In the genomic region with DNA sequence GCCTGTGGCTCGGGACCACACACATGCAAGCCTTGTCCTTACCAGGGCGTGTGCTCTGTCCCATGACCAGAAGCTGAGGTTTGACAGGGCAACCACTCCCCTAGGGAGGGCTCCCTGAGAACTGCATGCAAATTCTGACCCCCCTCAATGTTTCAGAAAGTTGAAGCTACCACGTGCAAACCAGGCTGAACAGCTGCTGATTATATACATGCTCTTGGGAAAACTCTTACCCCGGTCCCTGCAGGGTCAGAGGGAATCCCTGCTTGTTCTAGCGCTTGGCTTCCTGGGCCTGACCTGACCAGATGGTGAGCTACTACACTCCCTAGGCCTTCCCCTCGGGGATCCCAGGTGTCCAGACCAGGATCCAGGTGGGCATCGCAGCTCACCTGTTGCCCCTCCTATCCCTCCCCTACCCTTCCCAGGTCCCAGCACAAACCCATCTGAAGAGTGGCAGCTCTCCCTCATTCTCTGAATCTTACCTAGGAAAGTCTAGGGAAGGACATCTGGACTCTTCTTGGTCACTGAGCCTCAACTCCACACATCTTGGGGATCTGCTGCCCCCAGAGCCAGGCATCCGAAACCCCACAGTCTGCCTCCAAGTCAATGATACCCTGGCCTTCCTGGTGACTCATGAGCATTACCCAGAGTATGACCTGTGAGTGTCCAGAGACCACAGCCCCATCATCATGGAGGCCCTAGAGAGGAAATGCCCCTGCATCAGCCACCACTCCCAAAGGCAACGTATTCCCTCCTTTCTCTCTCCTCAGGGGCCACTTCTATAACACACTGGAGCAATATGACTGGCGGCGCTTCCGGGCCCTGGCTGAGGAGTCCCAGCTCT, we compare ENCODE assay signal across 9 cellular contexts.
A peak's percentile ranks its signal among the peaks of the same experiment; 100 is the strongest.
DNase-seq lines count a peak whose midpoint lies in the region; ATAC-seq and TF ChIP-seq lines count a peak whose summit lies in the region.
"Had no signal": no experiment of that assay in that cellular context is flagged by ENCODE, and none has a peak within 500 bp of the region (broad histone marks: within the 10 kb centered on the region; RNA-seq: fewer than 3 reads in every experiment).

No MANE protein-coding gene starts in this region.

- H3K4me3 Mint-ChIP-seq in stimulated activated memory B cell treated with anti-CD40 and anti-IgM and Interleukin-4, amounts not matched to agents 10 μg/mL and 1 μg/mL and 100 μg/mL, for 72 hours = no peak overlapping the region
- H3K4me3 Mint-ChIP-seq: natural killer cell treated with Interleukin-12 subunit alpha and Interleukin-12 subunit beta and Interleukin-15 and Interleukin-18, amount 100 ng/mL, for 72 hours had no signal

- no peak overlapping the region for H3K27ac ChIP-seq in heart right ventricle
- H3K27ac ChIP-seq: cardiac muscle cell had no signal

- peaks cover 35% of the 10 kb centered on the region for H3K27me3 Mint-ChIP-seq in stimulated activated memory B cell treated with anti-CD40 and anti-IgM and Interleukin-4, amounts not matched to agents 10 μg/mL and 1 μg/mL and 100 μg/mL, for 72 hours

- no peak for TF ChIP-seq CTCF in heart right ventricle (IDR thresholded peaks at IDR 0.05)

- no peaks in the 10 kb centered on the region for H3K36me3 ChIP-seq in heart right ventricle
- H3K36me3 ChIP-seq: cardiac muscle cell had no signal

- peak; percentile 75 for ATAC-seq in GM19035 (IDR thresholded peaks at IDR 0.05; ENCODE audit: unreplicated experiment)
- peak; percentile 81 for ATAC-seq in HG02623 (IDR thresholded peaks at IDR 0.05; ENCODE audit: unreplicated experiment)
- peak; percentile 61 for ATAC-seq in HG03558 (IDR thresholded peaks at IDR 0.05; ENCODE audit: extremely low read depth, unreplicated experiment)
- peak; percentile 82 for ATAC-seq in stimulated activated memory B cell treated with anti-CD40 and anti-IgM and Interleukin-4, amounts not matched to agents 10 μg/mL and 1 μg/mL and 100 μg/mL, for 72 hours
- no peak for ATAC-seq in heart right ventricle
- ATAC-seq: natural killer cell treated with Interleukin-12 subunit alpha and Interleukin-12 subunit beta and Interleukin-15 and Interleukin-18, amount 100 ng/mL, for 72 hours had no signal

- H3K4me1 ChIP-seq in heart right ventricle = peaks cover 0 to 11% (median 6%) of the 10 kb centered on the region in 9 donors

- intact Hi-C loops in heart right ventricle (cut with DNase I) = loop anchor here in 1 of 10 donors (10.0 kb wide), 2 partner anchors 94 to 394 kb away; partner anchors contain the start of gene LAYN

- no peak for TF ChIP-seq POLR2A in erythroblast (IDR thresholded peaks at IDR 0.05; ENCODE audit: low read length)

- DNase-seq in erythroblast (lab: John Stamatoyannopoulos, UW) (no peak), SK-N-DZ (ENCODE audit: low spot score) (no peak), heart right ventricle (no peak)

- H3K27me3 ChIP-seq in heart right ventricle = peaks cover 0 to 9% (median 5%) of the 10 kb centered on the region in 7 donors
- H3K27me3 ChIP-seq: cardiac muscle cell had no signal

- H3K4me3 ChIP-seq in heart right ventricle = no peak overlapping the region
- H3K4me3 ChIP-seq: cardiac muscle cell had no signal

- H3K27ac Mint-ChIP-seq in stimulated activated memory B cell treated with anti-CD40 and anti-IgM and Interleukin-4, amounts not matched to agents 10 μg/mL and 1 μg/mL and 100 μg/mL, for 72 hours = no peak overlapping the region
- H3K27ac Mint-ChIP-seq: natural killer cell treated with Interleukin-12 subunit alpha and Interleukin-12 subunit beta and Interleukin-15 and Interleukin-18, amount 100 ng/mL, for 72 hours had no signal

- H3K4me1 Mint-ChIP-seq in stimulated activated memory B cell treated with anti-CD40 and anti-IgM and Interleukin-4, amounts not matched to agents 10 μg/mL and 1 μg/mL and 100 μg/mL, for 72 hours = peaks cover 25% of the 10 kb centered on the region

- 86 to 87% methylated on average over 12 of the region's 12 CpGs for WGBS in heart right ventricle, 2 donors

- no peaks in the 10 kb centered on the region for H3K9me3 Mint-ChIP-seq in stimulated activated memory B cell treated with anti-CD40 and anti-IgM and Interleukin-4, amounts not matched to agents 10 μg/mL and 1 μg/mL and 100 μg/mL, for 72 hours
- H3K9me3 Mint-ChIP-seq: natural killer cell treated with Interleukin-12 subunit alpha and Interleukin-12 subunit beta and Interleukin-15 and Interleukin-18, amount 100 ng/mL, for 72 hours had no signal

- H3K9me3 ChIP-seq in heart right ventricle = no peaks in the 10 kb centered on the region

- H3K36me3 Mint-ChIP-seq in stimulated activated memory B cell treated with anti-CD40 and anti-IgM and Interleukin-4, amounts not matched to agents 10 μg/mL and 1 μg/mL and 100 μg/mL, for 72 hours = no peaks in the 10 kb centered on the region
- H3K36me3 Mint-ChIP-seq: natural killer cell treated with Interleukin-12 subunit alpha and Interleukin-12 subunit beta and Interleukin-15 and Interleukin-18, amount 100 ng/mL, for 72 hours had no signal

Comparison
In these comparisons a context has a peak if more than half of its experiments do, and no peak if none do; other contexts are left out.
1. ATAC-seq: peak in GM19035 (single experiment), HG02623 (single experiment), HG03558 (single experiment) and stimulated activated memory B cell treated with anti-CD40 and anti-IgM and Interleukin-4, amounts not matched to agents 10 μg/mL and 1 μg/mL and 100 μg/mL, for 72 hours (single experiment); none in heart right ventricle (0 of 8).